ENCODE assay signal across 22 cellular contexts in the genomic region with DNA sequence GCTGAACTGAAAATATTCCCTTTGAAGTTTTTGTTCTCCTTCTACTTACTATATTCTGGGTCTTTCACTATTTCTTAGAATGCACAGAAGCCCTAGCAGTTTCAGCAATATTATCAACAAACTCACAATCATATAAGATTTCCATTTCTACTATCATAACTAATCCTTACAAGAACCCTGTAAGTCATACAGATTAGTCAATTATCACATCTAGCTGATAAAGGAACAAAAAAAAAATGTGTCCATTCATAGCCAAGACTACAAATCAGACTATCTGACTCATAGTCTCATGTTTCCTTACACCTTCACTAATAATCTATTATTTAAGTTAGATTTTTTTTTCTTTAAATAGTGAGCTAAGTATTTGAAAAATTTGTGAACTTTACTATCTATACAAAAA.
"Had no signal": no experiment of that assay in that cellular context is flagged by ENCODE, and none has a peak within 500 bp of the region (broad histone marks: within the 10 kb centered on the region; RNA-seq: fewer than 3 reads in every experiment).

No MANE protein-coding gene starts in this region.

- H3K4me2 ChIP-seq: hepatocyte had no signal

- H2AFZ ChIP-seq: hepatocyte had no signal

- ATAC-seq: body of pancreas, gastroesophageal sphincter, right lobe of liver, upper lobe of right lung had no signal

- H3K27me3 Mint-ChIP-seq: naive B cell had no signal

- H3K27me3 ChIP-seq: body of pancreas, gastroesophageal sphincter, hepatocyte, neutrophil, right lobe of liver, stomach, tibial artery, upper lobe of right lung had no signal

- H3K4me1 ChIP-seq: body of pancreas, gastroesophageal sphincter, right lobe of liver, tibial artery, upper lobe of right lung had no signal

- H3K9me3 Mint-ChIP-seq: activated T-helper 1 cell treated with anti-CD3 and anti-CD28 coated beads, Interleukin-12 subunit alpha, Interleukin-12 subunit beta, Interleukin-2, Interleukin-4 antibody, amounts not matched to agents 30 ng/mL and 10 ng/mL and 1 ng/mL, durations not matched to agents 14 hours and 24 hours and 36 hours; endodermal cell; mesothelial cell of epicardium; naive B cell; nephron progenitor cell had no signal

- H3K27ac Mint-ChIP-seq: activated T-helper 1 cell treated with anti-CD3 and anti-CD28 coated beads, Interleukin-12 subunit alpha, Interleukin-12 subunit beta, Interleukin-2, Interleukin-4 antibody, amounts not matched to agents 30 ng/mL and 10 ng/mL and 1 ng/mL, durations not matched to agents 14 hours and 24 hours and 36 hours; endodermal cell; nephron progenitor cell had no signal

- H3K27ac ChIP-seq: body of pancreas, gastroesophageal sphincter, hepatocyte, neutrophil, right lobe of liver, skin epidermis, stomach, tibial artery, upper lobe of right lung had no signal

- H3K36me3 Mint-ChIP-seq: mesothelial cell of epicardium, naive B cell had no signal

- H3K4me3 Mint-ChIP-seq: activated T-helper 1 cell treated with anti-CD3 and anti-CD28 coated beads, Interleukin-12 subunit alpha, Interleukin-12 subunit beta, Interleukin-2, Interleukin-4 antibody, amounts not matched to agents 30 ng/mL and 10 ng/mL and 1 ng/mL, durations not matched to agents 14 hours and 24 hours and 36 hours; endodermal cell; mesothelial cell of epicardium; naive B cell; nephron progenitor cell had no signal

- DNase-seq: activated gamma-delta T cell; activated naive CD4-positive, alpha-beta T cell treated with anti-CD3 and anti-CD28 coated beads, Interleukin-2, amount 50 U/mL, for 16 hours; activated T-cell treated with anti-CD3 and anti-CD28 coated beads for 4 hours; anterior cingulate cortex; body of pancreas; cortex of kidney; endodermal cell; naive B cell; nephron progenitor cell; right lobe of liver; stimulated activated CD4-positive, alpha-beta T cell treated with anti-CD3 and anti-CD28 coated beads, Interleukin-12 subunit alpha, Interleukin-12 subunit beta, amount 100 ng/mL, for 4 hours; stimulated activated CD4-positive, alpha-beta T cell treated with anti-CD3 and anti-CD28 coated beads, Interleukin-4, amount 100 ng/mL, for 1 hour; stomach; T-helper 2 cell; tibial artery; upper lobe of right lung had no signal

- H3K36me3 ChIP-seq: gastroesophageal sphincter, neutrophil, right lobe of liver, stomach, tibial artery, upper lobe of right lung had no signal

- H3K9me3 ChIP-seq: body of pancreas, gastroesophageal sphincter, neutrophil, right lobe of liver, stomach, tibial artery, upper lobe of right lung had no signal

- H3K4me3 ChIP-seq: body of pancreas, gastroesophageal sphincter, hepatocyte, right lobe of liver, skin epidermis, stomach, tibial artery, upper lobe of right lung had no signal
